Comparison of ENCODE assay signal across 19 cellular contexts in the genomic region with DNA sequence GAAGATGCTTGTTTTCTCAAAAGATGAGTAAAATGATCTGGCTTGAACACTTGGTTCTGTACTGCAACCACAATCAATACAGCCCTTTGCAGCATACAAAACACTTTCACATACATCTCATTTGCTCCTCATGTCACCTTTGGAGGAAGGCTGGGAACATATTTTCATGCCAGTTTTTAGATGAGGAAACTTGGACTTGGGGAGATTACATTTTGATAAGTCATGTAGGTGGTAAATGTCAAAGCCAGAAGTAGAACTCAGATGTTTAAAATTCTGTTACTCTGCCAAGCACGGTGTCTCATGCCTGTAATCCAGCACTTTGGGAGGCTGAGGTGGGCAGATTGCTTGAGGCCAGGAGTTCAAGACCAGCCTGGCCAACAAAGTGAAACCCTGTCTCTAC.
DNase-seq lines count a peak whose midpoint lies in the region; ATAC-seq, FAIRE-seq and TF ChIP-seq lines count a peak whose summit lies in the region.
"Had no signal": no experiment of that assay in that cellular context is flagged by ENCODE, and none has a peak within 500 bp of the region (broad histone marks: within the 10 kb centered on the region; RNA-seq: fewer than 3 reads in every experiment).

No MANE protein-coding gene starts in this region.

- H3K36me3 ChIP-seq in SJSA1, result peaks cover 46% of the 10 kb centered on the region
- peaks cover 20 to 25% of the 10 kb centered on the region in 2 experiments for H3K36me3 ChIP-seq in endothelial cell of umbilical vein (ENCODE audit: control insufficient read depth in 2 of 2, extremely low read depth in 1 of 2, insufficient read depth in 2 of 2, low read length in 2 of 2)
- H3K36me3 ChIP-seq: BLaER1 had no signal

- no TSS peak for BruUV-seq in endothelial cell of umbilical vein (replicated peaks; lab: Mats Ljungman, UMichigan)

- peak overlapping the region; percentile 79 for H3K27ac Mint-ChIP-seq in stimulated activated effector memory CD8-positive, alpha-beta T cell treated with anti-CD3 and anti-CD28 coated beads, Interleukin-12 subunit alpha, Interleukin-12 subunit beta, amount 100 ng/mL, for 72 hours
- no peak overlapping the region for H3K27ac Mint-ChIP-seq in natural killer cell treated with Interleukin-12 subunit alpha and Interleukin-12 subunit beta and Interleukin-15 and Interleukin-18, amount 100 ng/mL, for 72 hours
- H3K27ac Mint-ChIP-seq in progenitor cell of endocrine pancreas, result no peak overlapping the region
- H3K27ac Mint-ChIP-seq in activated naive CD8-positive, alpha-beta T cell treated with anti-CD3 and anti-CD28 coated beads, Interleukin-2, amount 50 U/mL, for 24 hours, result no peak overlapping the region
- H3K27ac Mint-ChIP-seq: activated B cell treated with CpG ODN at 0.5 μM for 24 hours; activated naive CD4-positive, alpha-beta T cell treated with anti-CD3 and anti-CD28 coated beads, Interleukin-2, amount 50 U/mL, for 24 hours had no signal

- DNase-seq in EH (ENCODE audit: low read depth) (peak; percentile 52), SJSA1 (ENCODE audit: low read depth in 1 of 2, low spot score in 2 of 2) (no peak), endothelial cell of umbilical vein (ENCODE audit: low read depth, low spot score) (no peak), progenitor cell of endocrine pancreas (ENCODE audit: low spot score, unreplicated experiment) (no peak)
- DNase-seq in stimulated activated effector memory CD8-positive, alpha-beta T cell treated with anti-CD3 and anti-CD28 coated beads, Interleukin-12 subunit alpha, Interleukin-12 subunit beta, amount 100 ng/mL, for 72 hours (ENCODE audit: low spot score in 2 of 2), result no peak
- DNase-seq in natural killer cell treated with Interleukin-12 subunit alpha and Interleukin-12 subunit beta and Interleukin-15 and Interleukin-18, amount 100 ng/mL, for 72 hours (ENCODE audit: low spot score), result no peak
- DNase-seq in activated naive CD8-positive, alpha-beta T cell treated with anti-CD3 and anti-CD28 coated beads, Interleukin-2, amount 50 U/mL, for 24 hours, result no peak
- DNase-seq: activated B cell treated with CpG ODN at 0.5 μM for 24 hours; DMS79; NCI-H2081 treated with DMSO at 0.1 percent for 48 hours; NCI-H69; occipital lobe; OCI-M1; stimulated activated CD4-positive, alpha-beta T cell treated with anti-CD3 and anti-CD28 coated beads, Interleukin-2, amount 100 ng/mL, for 48 hours; thyroid gland had no signal

- H3K27me3 ChIP-seq in SJSA1 (replicated peaks), result no peaks in the 10 kb centered on the region
- no peaks in the 10 kb centered on the region for H3K27me3 ChIP-seq in endothelial cell of umbilical vein (ENCODE audit: control insufficient read depth in 2 of 2, insufficient read depth in 2 of 2, low read length in 2 of 2)
- H3K27me3 ChIP-seq: BLaER1, thyroid gland had no signal

- no peaks in the 10 kb centered on the region for H3K9me3 Mint-ChIP-seq in stimulated activated effector memory CD8-positive, alpha-beta T cell treated with anti-CD3 and anti-CD28 coated beads, Interleukin-12 subunit alpha, Interleukin-12 subunit beta, amount 100 ng/mL, for 72 hours
- no peaks in the 10 kb centered on the region for H3K9me3 Mint-ChIP-seq in natural killer cell treated with Interleukin-12 subunit alpha and Interleukin-12 subunit beta and Interleukin-15 and Interleukin-18, amount 100 ng/mL, for 72 hours
- H3K9me3 Mint-ChIP-seq in progenitor cell of endocrine pancreas (ENCODE audit: low read depth), result no peaks in the 10 kb centered on the region
- H3K9me3 Mint-ChIP-seq in activated naive CD8-positive, alpha-beta T cell treated with anti-CD3 and anti-CD28 coated beads, Interleukin-2, amount 50 U/mL, for 24 hours, result no peaks in the 10 kb centered on the region
- H3K9me3 Mint-ChIP-seq: activated B cell treated with CpG ODN at 0.5 μM for 24 hours; activated naive CD4-positive, alpha-beta T cell treated with anti-CD3 and anti-CD28 coated beads, Interleukin-2, amount 50 U/mL, for 24 hours had no signal

- no peak overlapping the region for H3K4me3 ChIP-seq in SJSA1
- H3K4me3 ChIP-seq in endothelial cell of umbilical vein (replicated peaks in 1 of 3; ENCODE audit: insufficient read depth in 1 of 3, low read depth in 1 of 3, low read length in 3 of 3), result no peak overlapping the region
- H3K4me3 ChIP-seq: BLaER1, thyroid gland had no signal

- H2AFZ ChIP-seq in endothelial cell of umbilical vein (ENCODE audit: low read depth, low read length), result no peak overlapping the region

- TF ChIP-seq POLR2A in endothelial cell of umbilical vein (IDR thresholded peaks at IDR 0.05; ENCODE audit: low read depth, low read length), result no peak

- ATAC-seq in stimulated activated effector memory CD8-positive, alpha-beta T cell treated with anti-CD3 and anti-CD28 coated beads, Interleukin-12 subunit alpha, Interleukin-12 subunit beta, amount 100 ng/mL, for 72 hours, result no peak
- ATAC-seq in HG03108 (IDR thresholded peaks at IDR 0.05; ENCODE audit: unreplicated experiment), result no peak
- ATAC-seq in natural killer cell treated with Interleukin-12 subunit alpha and Interleukin-12 subunit beta and Interleukin-15 and Interleukin-18, amount 100 ng/mL, for 72 hours, result no peak
- ATAC-seq in activated naive CD8-positive, alpha-beta T cell treated with anti-CD3 and anti-CD28 coated beads, Interleukin-2, amount 50 U/mL, for 24 hours, result no peak
- ATAC-seq: sciatic nerve had no signal

- intact Hi-C loops in endothelial cell of umbilical vein (cut with micrococcal nuclease), result loop anchor here (2.0 kb wide), 1 partner anchor 121 kb away; a partner anchor contains a TSS

- no peaks in the 10 kb centered on the region for H3K79me2 ChIP-seq in endothelial cell of umbilical vein (ENCODE audit: control insufficient read depth, insufficient read depth, low read length)

- no peaks in the 10 kb centered on the region for H3K9me1 ChIP-seq in endothelial cell of umbilical vein (replicated peaks; ENCODE audit: control insufficient read depth, extremely low read depth, insufficient read depth, low read length)

- H3K9me3 ChIP-seq in SJSA1 (replicated peaks) (no peaks in the 10 kb centered on the region), endothelial cell of umbilical vein (replicated peaks; ENCODE audit: control insufficient read depth, insufficient read depth, low read length) (no peaks in the 10 kb centered on the region)
- H3K9me3 ChIP-seq: BLaER1, thyroid gland had no signal

- no peak for TF ChIP-seq CTCF in endothelial cell of umbilical vein (IDR thresholded peaks at IDR 0.05; ENCODE audit: extremely low read depth in 1 of 2, insufficient read depth in 1 of 2, low read depth in 1 of 2, low read length in 2 of 2)
- no peak for TF ChIP-seq CTCF in progenitor cell of endocrine pancreas (IDR thresholded peaks at IDR 0.05; ENCODE audit: unreplicated experiment)

- no peak overlapping the region for H3K4me3 Mint-ChIP-seq in stimulated activated effector memory CD8-positive, alpha-beta T cell treated with anti-CD3 and anti-CD28 coated beads, Interleukin-12 subunit alpha, Interleukin-12 subunit beta, amount 100 ng/mL, for 72 hours
- H3K4me3 Mint-ChIP-seq in natural killer cell treated with Interleukin-12 subunit alpha and Interleukin-12 subunit beta and Interleukin-15 and Interleukin-18, amount 100 ng/mL, for 72 hours, result no peak overlapping the region
- H3K4me3 Mint-ChIP-seq in progenitor cell of endocrine pancreas (ENCODE audit: low read depth), result no peak overlapping the region
- no peak overlapping the region for H3K4me3 Mint-ChIP-seq in activated naive CD8-positive, alpha-beta T cell treated with anti-CD3 and anti-CD28 coated beads, Interleukin-2, amount 50 U/mL, for 24 hours
- H3K4me3 Mint-ChIP-seq: activated B cell treated with CpG ODN at 0.5 μM for 24 hours; activated naive CD4-positive, alpha-beta T cell treated with anti-CD3 and anti-CD28 coated beads, Interleukin-2, amount 50 U/mL, for 24 hours had no signal

- CTCF ChIA-PET in endothelial cell of umbilical vein (lab: Charles Lee), result interaction anchor here (1.4 to 2.2 kb wide), 4 partner anchors 31 to 184 kb away, joined by 4 to 10 read pairs (median 6); no protein-coding TSS in a partner anchor

- FAIRE-seq in endothelial cell of umbilical vein (lab: Jason Lieb, UNC), result no peak

- H3K27ac ChIP-seq in SJSA1, result peak overlapping the region; percentile 80
- H3K27ac ChIP-seq in endothelial cell of umbilical vein (ENCODE audit: insufficient read depth, low read depth, low read length), result peak overlapping the region; percentile 88
- H3K27ac ChIP-seq: BLaER1 had no signal

- POLR2A ChIA-PET in endothelial cell of umbilical vein (lab: Charles Lee), result no interaction called here

- H3K27me3 Mint-ChIP-seq in natural killer cell treated with Interleukin-12 subunit alpha and Interleukin-12 subunit beta and Interleukin-15 and Interleukin-18, amount 100 ng/mL, for 72 hours, result no peaks in the 10 kb centered on the region
- no peaks in the 10 kb centered on the region for H3K27me3 Mint-ChIP-seq in progenitor cell of endocrine pancreas
- no peaks in the 10 kb centered on the region for H3K27me3 Mint-ChIP-seq in activated naive CD8-positive, alpha-beta T cell treated with anti-CD3 and anti-CD28 coated beads, Interleukin-2, amount 50 U/mL, for 24 hours
- H3K27me3 Mint-ChIP-seq: activated naive CD4-positive, alpha-beta T cell treated with anti-CD3 and anti-CD28 coated beads, Interleukin-2, amount 50 U/mL, for 24 hours had no signal

- H3K9ac ChIP-seq in endothelial cell of umbilical vein (replicated peaks; ENCODE audit: extremely low read depth, insufficient read depth, low read length), result peak overlapping the region; percentile 36
- H3K9ac ChIP-seq: BLaER1 had no signal

- dilution Hi-C loops in endothelial cell of umbilical vein (cut with MboI; ENCODE audit: extremely low pct_ligation_motif_present, low sequenced_read_pairs), result no loop called here

- peaks cover 95% of the 10 kb centered on the region for H3K36me3 Mint-ChIP-seq in stimulated activated effector memory CD8-positive, alpha-beta T cell treated with anti-CD3 and anti-CD28 coated beads, Interleukin-12 subunit alpha, Interleukin-12 subunit beta, amount 100 ng/mL, for 72 hours
- H3K36me3 Mint-ChIP-seq in natural killer cell treated with Interleukin-12 subunit alpha and Interleukin-12 subunit beta and Interleukin-15 and Interleukin-18, amount 100 ng/mL, for 72 hours, result no peaks in the 10 kb centered on the region
- no peaks in the 10 kb centered on the region for H3K36me3 Mint-ChIP-seq in progenitor cell of endocrine pancreas (ENCODE audit: insufficient read depth)
- peaks cover 81% of the 10 kb centered on the region for H3K36me3 Mint-ChIP-seq in activated naive CD8-positive, alpha-beta T cell treated with anti-CD3 and anti-CD28 coated beads, Interleukin-2, amount 50 U/mL, for 24 hours (ENCODE audit: low read depth)

- H3K4me1 ChIP-seq in SJSA1 (replicated peaks) (peaks cover 19% of the 10 kb centered on the region), endothelial cell of umbilical vein (ENCODE audit: control insufficient read depth, extremely low read depth, insufficient read depth, low read length) (peaks cover 31% of the 10 kb centered on the region)

- no peak overlapping the region for H3K4me2 ChIP-seq in endothelial cell of umbilical vein (ENCODE audit: insufficient read depth, low read length)
- H3K4me2 ChIP-seq: BLaER1 had no signal

- H4K20me1 ChIP-seq in endothelial cell of umbilical vein (replicated peaks; ENCODE audit: control insufficient read depth, extremely low read depth, insufficient read depth, low read length), result no peaks in the 10 kb centered on the region

- peaks cover 53% of the 10 kb centered on the region for H3K4me1 Mint-ChIP-seq in stimulated activated effector memory CD8-positive, alpha-beta T cell treated with anti-CD3 and anti-CD28 coated beads, Interleukin-12 subunit alpha, Interleukin-12 subunit beta, amount 100 ng/mL, for 72 hours
- H3K4me1 Mint-ChIP-seq in natural killer cell treated with Interleukin-12 subunit alpha and Interleukin-12 subunit beta and Interleukin-15 and Interleukin-18, amount 100 ng/mL, for 72 hours (ENCODE audit: low read depth in 2 of 2), result peaks cover 41% of the 10 kb centered on the region in 2 donors
- H3K4me1 Mint-ChIP-seq in progenitor cell of endocrine pancreas (ENCODE audit: low read depth), result peaks cover 24% of the 10 kb centered on the region
- peaks cover 39% of the 10 kb centered on the region for H3K4me1 Mint-ChIP-seq in activated naive CD8-positive, alpha-beta T cell treated with anti-CD3 and anti-CD28 coated beads, Interleukin-2, amount 50 U/mL, for 24 hours
